19 cellular contexts compared by ENCODE assay signal in genomic region chr6:141394565-141395051, GRCh38.
A peak's percentile ranks its signal among the peaks of the same experiment; 100 is the strongest.
DNase-seq lines count a peak whose midpoint lies in the region; ATAC-seq, FAIRE-seq and TF ChIP-seq lines count a peak whose summit lies in the region.
"Had no signal": no experiment of that assay in that cellular context is flagged by ENCODE, and none has a peak within 500 bp of the region (broad histone marks: within the 10 kb centered on the region; RNA-seq: fewer than 3 reads in every experiment).

No MANE protein-coding gene starts in this region.

- H2BK12ac ChIP-seq in neuronal stem cell (ENCODE audit: low read length), result peak overlapping the region; percentile 16

- no peaks in the 10 kb centered on the region for H3K36me3 ChIP-seq in kidney (ENCODE audit: control insufficient read depth in 1 of 2, insufficient read depth in 2 of 2, low read length in 2 of 2)
- no peaks in the 10 kb centered on the region for H3K36me3 ChIP-seq in neuronal stem cell (replicated peaks in 1 of 2; ENCODE audit: control insufficient read depth in 2 of 2, insufficient read depth in 2 of 2, low read length in 2 of 2)
- no peaks in the 10 kb centered on the region for H3K36me3 ChIP-seq in aorta (ENCODE audit: control insufficient read depth in 1 of 2, insufficient read depth in 2 of 2, low read length in 1 of 2)

- H3K27ac Mint-ChIP-seq in stimulated activated naive CD8-positive, alpha-beta T cell treated with anti-CD3 and anti-CD28 coated beads, Interleukin-15, amount 100 ng/mL, for 72 hours, result no peak overlapping the region
- H3K27ac Mint-ChIP-seq: B cell; CD8-positive, alpha-beta memory T cell had no signal

- H3K4me2 ChIP-seq in neuronal stem cell (ENCODE audit: insufficient read depth, low read length, poor library complexity, severe bottlenecking), result no peak overlapping the region

- H3K14ac ChIP-seq in neuronal stem cell (ENCODE audit: low read length), result peak overlapping the region; percentile 89

- no peaks in the 10 kb centered on the region for H3K9me3 ChIP-seq in kidney (ENCODE audit: control insufficient read depth in 1 of 2, low read length in 2 of 2)
- peaks cover 0 to 2% of the 10 kb centered on the region in 2 donors for H3K9me3 ChIP-seq in neuronal stem cell (replicated peaks in 1 of 2; ENCODE audit: control insufficient read depth in 2 of 2, insufficient read depth in 1 of 2, low read depth in 1 of 2, low read length in 2 of 2)
- no peaks in the 10 kb centered on the region for H3K9me3 ChIP-seq in aorta (ENCODE audit: control insufficient read depth, low read length)
- H3K9me3 ChIP-seq: Caco-2 had no signal

- H4K8ac ChIP-seq in neuronal stem cell (ENCODE audit: low read depth, low read length), result no peak overlapping the region

- H3K4me3 Mint-ChIP-seq in stimulated activated naive CD8-positive, alpha-beta T cell treated with anti-CD3 and anti-CD28 coated beads, Interleukin-15, amount 100 ng/mL, for 72 hours, result no peak overlapping the region
- H3K4me3 Mint-ChIP-seq: B cell; CD8-positive, alpha-beta memory T cell had no signal

- no peak overlapping the region for H2BK120ac ChIP-seq in neuronal stem cell (ENCODE audit: low read depth, low read length)

- H3K4me3 ChIP-seq in kidney (ENCODE audit: low read length in 2 of 2), result no peak overlapping the region
- peak overlapping the region in 1 of 2 donors; percentile 60 for H3K4me3 ChIP-seq in neuronal stem cell (ENCODE audit: low read length in 2 of 2)
- no peak overlapping the region for H3K4me3 ChIP-seq in aorta (ENCODE audit: low read length in 2 of 2)

- no peak for FAIRE-seq in kidney (lab: Jason Lieb, UNC)
- FAIRE-seq: A204.1, GM12892, GM19239 had no signal

- peak overlapping the region; percentile 87 for H3K18ac ChIP-seq in neuronal stem cell (ENCODE audit: low read length)

- H3K4me1 ChIP-seq in kidney (ENCODE audit: control insufficient read depth in 1 of 2, insufficient read depth in 1 of 2, low read depth in 1 of 2, low read length in 2 of 2) (no peaks in the 10 kb centered on the region), neuronal stem cell (ENCODE audit: control insufficient read depth in 2 of 2, insufficient read depth in 1 of 2, low read depth in 1 of 2, low read length in 2 of 2) (no peaks in the 10 kb centered on the region), aorta (ENCODE audit: control insufficient read depth in 1 of 2, insufficient read depth in 2 of 2, low read length in 2 of 2) (no peaks in the 10 kb centered on the region)
- H3K4me1 ChIP-seq: Caco-2 had no signal

- peak overlapping the region; percentile 31 for H3K23ac ChIP-seq in neuronal stem cell (ENCODE audit: low read depth, low read length, poor library complexity)

- peak overlapping the region; percentile 89 for H3K4ac ChIP-seq in neuronal stem cell (ENCODE audit: low read length)

- intact Hi-C loops in kidney (cut with DNase I), result no loop called here
- intact Hi-C loops in aorta (cut with DNase I), result no loop called here

- H3K79me1 ChIP-seq in neuronal stem cell (ENCODE audit: low read depth, low read length), result no peaks in the 10 kb centered on the region

- peak; percentile 35 for ATAC-seq in stimulated activated naive CD8-positive, alpha-beta T cell treated with anti-CD3 and anti-CD28 coated beads, Interleukin-15, amount 100 ng/mL, for 72 hours
- no peak for ATAC-seq in stimulated activated naive CD8-positive, alpha-beta T cell treated with anti-CD3 and anti-CD28 coated beads, Interleukin-15, Interleukin-2, amounts not matched to agents 100 U/mL and 50 U/mL, for 24 hours
- ATAC-seq in aorta (ENCODE audit: low FRiP score), result peak; percentile 43
- no peak for ATAC-seq in GM18861 (IDR thresholded peaks at IDR 0.05; ENCODE audit: unreplicated experiment)
- ATAC-seq: HCT116 had no signal

- H2AFZ ChIP-seq in neuronal stem cell (ENCODE audit: low read length), result peak overlapping the region; percentile 58

- peak overlapping the region; percentile 81 for H2AK5ac ChIP-seq in neuronal stem cell (ENCODE audit: low read depth, low read length)

- no peak for TF ChIP-seq CTCF in kidney (IDR thresholded peaks at IDR 0.05; ENCODE audit: borderline replicate concordance, extremely low read depth, insufficient read depth)

- WGBS in neuronal stem cell (ENCODE audit: extremely low coverage in 2 of 2, insufficient read length in 2 of 2, insufficient replicate concordance in 1 of 2), 2 donors, result no CpG with 5 or more reads among the region's 13 CpGs
- 97% methylated on average over 13 of the region's 13 CpGs for WGBS in aorta, 2 donors

- no peak for DNase-seq in stimulated activated naive CD8-positive, alpha-beta T cell treated with anti-CD3 and anti-CD28 coated beads, Interleukin-15, amount 100 ng/mL, for 72 hours
- no peak for DNase-seq in stimulated activated naive CD8-positive, alpha-beta T cell treated with anti-CD3 and anti-CD28 coated beads, Interleukin-15, Interleukin-2, amounts not matched to agents 100 U/mL and 50 U/mL, for 24 hours
- DNase-seq in kidney (peak; percentile 56), neuronal stem cell (ENCODE audit: low spot score) (no peak), aorta (peak in 1 of 2 donors; percentile 57), NCI-H446 treated with DMSO at 0.1 percent for 48 hours (lab: John Stamatoyannopoulos, UW) (no peak), NCI-H2196 (lab: John Stamatoyannopoulos, UW; ENCODE audit: unreplicated experiment) (no peak)
- DNase-seq: C1 segment of cervical spinal cord, Caco-2, DND-41, GDM1 had no signal

- H3K27me3 Mint-ChIP-seq in stimulated activated naive CD8-positive, alpha-beta T cell treated with anti-CD3 and anti-CD28 coated beads, Interleukin-15, amount 100 ng/mL, for 72 hours, result peaks cover 6% of the 10 kb centered on the region
- H3K27me3 Mint-ChIP-seq: B cell had no signal

- peak overlapping the region; percentile 58 for H2BK15ac ChIP-seq in neuronal stem cell (ENCODE audit: low read length)

- no peaks in the 10 kb centered on the region for H3K4me1 Mint-ChIP-seq in stimulated activated naive CD8-positive, alpha-beta T cell treated with anti-CD3 and anti-CD28 coated beads, Interleukin-15, amount 100 ng/mL, for 72 hours
- H3K4me1 Mint-ChIP-seq: B cell had no signal

- H4K91ac ChIP-seq in neuronal stem cell (ENCODE audit: low read depth, low read length, poor library complexity), result peak overlapping the region; percentile 72

- H3K9ac ChIP-seq in kidney (ENCODE audit: low read length in 2 of 2) (no peak overlapping the region), neuronal stem cell (ENCODE audit: low read depth, low read length, poor library complexity) (peak overlapping the region; percentile 21)

- no peak overlapping the region for H2BK5ac ChIP-seq in neuronal stem cell (ENCODE audit: low read length)

- H3K27me3 ChIP-seq in neuronal stem cell (ENCODE audit: control insufficient read depth in 3 of 3, insufficient read depth in 3 of 3, low read depth in 1 of 3, low read length in 3 of 3) (no peaks in the 10 kb centered on the region), aorta (ENCODE audit: control insufficient read depth in 1 of 2, insufficient read depth in 2 of 2, low read length in 1 of 2) (no peaks in the 10 kb centered on the region)

- H3K9me3 Mint-ChIP-seq in stimulated activated naive CD8-positive, alpha-beta T cell treated with anti-CD3 and anti-CD28 coated beads, Interleukin-15, amount 100 ng/mL, for 72 hours, result no peaks in the 10 kb centered on the region
- H3K9me3 Mint-ChIP-seq: CD8-positive, alpha-beta memory T cell had no signal

- H3K27ac ChIP-seq in kidney (ENCODE audit: low read depth in 2 of 2, low read length in 2 of 2) (no peak overlapping the region), neuronal stem cell (replicated peaks; ENCODE audit: low read length) (no peak overlapping the region), aorta (ENCODE audit: low read depth in 1 of 2, low read length in 2 of 2) (no peak overlapping the region)
- H3K27ac ChIP-seq: HL-60 had no signal

Comparison
In these comparisons a context has a peak if more than half of its experiments do, and no peak if none do; other contexts are left out.
1. ATAC-seq: peak in stimulated activated naive CD8-positive, alpha-beta T cell treated with anti-CD3 and anti-CD28 coated beads, Interleukin-15, amount 100 ng/mL, for 72 hours (single experiment) and aorta (single experiment); none in stimulated activated naive CD8-positive, alpha-beta T cell treated with anti-CD3 and anti-CD28 coated beads, Interleukin-15, Interleukin-2, amounts not matched to agents 100 U/mL and 50 U/mL, for 24 hours (single experiment) and GM18861 (single experiment).